ENCODE assay signal across 9 cellular contexts in the genomic region with DNA sequence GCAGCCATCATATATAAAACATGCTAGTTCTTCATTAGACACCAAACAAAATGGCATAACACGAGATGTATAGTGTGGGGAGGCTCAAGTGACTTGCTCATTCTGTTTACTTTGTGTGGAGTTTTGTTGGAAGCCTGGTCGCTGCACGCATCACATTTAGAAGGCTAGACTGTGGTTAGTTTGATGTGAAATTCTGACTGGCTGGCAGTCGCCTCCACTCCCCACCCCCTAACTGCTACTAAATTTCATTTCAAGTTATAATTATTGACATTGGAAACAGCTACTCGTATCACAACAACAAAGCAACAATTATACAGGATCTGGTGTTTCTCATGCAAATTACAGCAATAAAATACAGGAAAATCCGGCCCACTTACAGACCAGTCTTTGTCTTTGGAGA.
DNase-seq lines count a peak whose midpoint lies in the region; ATAC-seq and TF ChIP-seq lines count a peak whose summit lies in the region.
"Had no signal": no experiment of that assay in that cellular context is flagged by ENCODE, and none has a peak within 500 bp of the region (broad histone marks: within the 10 kb centered on the region; RNA-seq: fewer than 3 reads in every experiment).

No MANE protein-coding gene starts in this region.

- DNase-seq in AG04449 (ENCODE audit: low read depth, low spot score) (peak; percentile 10), NCI-H1436 treated with DMSO at 0.1 percent for 48 hours (lab: John Stamatoyannopoulos, UW) (peak; percentile 36), cortex of kidney (lab: John Stamatoyannopoulos, UW) (no peak)

- POLR2A ChIA-PET in AG04449 (lab: Yijun Ruan, JAX): no interaction called here

- H3K36me3 ChIP-seq in endocrine pancreas (ENCODE audit: control insufficient read depth, insufficient read depth, low read length): no peaks in the 10 kb centered on the region
- no peaks in the 10 kb centered on the region for H3K36me3 ChIP-seq in muscle layer of colon (ENCODE audit: insufficient read depth, low read length)

- H3K4me3 ChIP-seq in AG04449 (ENCODE audit: low read depth, low read length): no peak overlapping the region
- peak overlapping the region; percentile 89 for H3K4me3 ChIP-seq in endocrine pancreas (ENCODE audit: control insufficient read depth, insufficient read depth, low read length)
- H3K4me3 ChIP-seq in muscle layer of colon (ENCODE audit: low read depth in 1 of 2, low read length in 2 of 2): peak overlapping the region; percentile 38 to 88

- ATAC-seq in GM19395 (IDR thresholded peaks at IDR 0.05; ENCODE audit: unreplicated experiment) (no peak), GM19035 (IDR thresholded peaks at IDR 0.05; ENCODE audit: unreplicated experiment) (no peak), HG03095 (IDR thresholded peaks at IDR 0.05; ENCODE audit: unreplicated experiment) (no peak)

- TF ChIP-seq CTCF in AG04449 (IDR thresholded peaks at IDR 0.05; ENCODE audit: insufficient read depth, low read length, missing control alignments): no peak

- peak overlapping the region; percentile 60 for H3K27ac ChIP-seq in muscle layer of colon (ENCODE audit: low read depth, low read length)
- H3K27ac ChIP-seq: KMS-11 had no signal

- H3K9ac ChIP-seq in endocrine pancreas (ENCODE audit: control insufficient read depth, insufficient read depth, low read length) (no peak overlapping the region), muscle layer of colon (ENCODE audit: low read length) (peak overlapping the region; percentile 72)
- H3K9ac ChIP-seq: KMS-11 had no signal

- no peaks in the 10 kb centered on the region for H3K9me3 ChIP-seq in endocrine pancreas (ENCODE audit: control insufficient read depth, low read length)
- H3K9me3 ChIP-seq in muscle layer of colon (ENCODE audit: low read length): no peaks in the 10 kb centered on the region

- CTCF ChIA-PET in AG04449 (lab: Yijun Ruan, JAX): interaction anchor here (1.4 to 2.1 kb wide), 2 partner anchors 9 to 269 kb away, joined by 6 read pairs; no protein-coding TSS in a partner anchor

- no peaks in the 10 kb centered on the region for H3K27me3 ChIP-seq in endocrine pancreas (ENCODE audit: control insufficient read depth, insufficient read depth, low read length)
- H3K27me3 ChIP-seq in muscle layer of colon (ENCODE audit: control insufficient read depth in 1 of 2, insufficient read depth in 2 of 2, low read length in 2 of 2): no peaks in the 10 kb centered on the region

- H3K4me1 ChIP-seq in endocrine pancreas (ENCODE audit: control insufficient read depth, insufficient read depth, low read length) (peaks cover 3% of the 10 kb centered on the region), muscle layer of colon (ENCODE audit: insufficient read depth, low read length) (peaks cover 22% of the 10 kb centered on the region)
